ENCODE assay signal across 8 cellular contexts in the genomic region with DNA sequence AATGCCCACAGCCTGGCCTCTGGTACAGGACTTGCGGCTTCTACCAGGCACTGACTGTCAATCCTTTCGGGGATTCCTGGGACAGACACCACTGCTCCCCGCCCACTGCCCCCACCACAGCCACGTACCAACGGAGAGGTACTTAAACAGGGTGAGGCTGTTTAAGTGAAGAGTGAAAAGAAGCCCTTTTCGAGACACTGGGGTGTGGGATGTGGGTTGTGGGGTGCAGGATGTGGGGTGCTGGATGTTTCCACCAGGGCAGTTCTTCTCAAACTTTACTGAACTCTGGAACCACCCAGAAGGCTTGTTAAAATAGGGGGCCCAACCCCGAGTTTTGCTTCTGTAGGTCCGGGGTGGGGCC. TPM values are rescaled to one million over a fixed set of nuclear protein-coding genes. Genes with fewer than 3 reads are reported as not detected.
A peak's percentile ranks its signal among the peaks of the same experiment; 100 is the strongest.
DNase-seq lines count a peak whose midpoint lies in the region; ATAC-seq and TF ChIP-seq lines count a peak whose summit lies in the region.

No MANE protein-coding gene starts in this region.

- peaks cover 66% of the 10 kb centered on the region for H3K27me3 Mint-ChIP-seq in MCF 10A (ENCODE audit: insufficient read depth, unreplicated experiment)

- H3K27ac ChIP-seq in mammary epithelial cell (ENCODE audit: insufficient read depth, low read depth, low read length) (no peak overlapping the region), colonic mucosa (peak overlapping the region; percentile 40), neural cell (ENCODE audit: low read length) (no peak overlapping the region), uterus (peak overlapping the region; percentile 69 to 75), OCI-LY7 (ENCODE audit: low read depth, low read length, poor library complexity, severe bottlenecking) (no peak overlapping the region)

- peaks cover 13% of the 10 kb centered on the region for H3K27me3 ChIP-seq in mammary epithelial cell (ENCODE audit: insufficient read depth, low read length)
- H3K27me3 ChIP-seq in colonic mucosa, result peaks cover 26% of the 10 kb centered on the region
- H3K27me3 ChIP-seq in neural cell (ENCODE audit: insufficient read depth, low read depth, low read length), result no peaks in the 10 kb centered on the region
- H3K27me3 ChIP-seq in uterus, result no peaks in the 10 kb centered on the region

- no peak overlapping the region for H3K4me2 ChIP-seq in mammary epithelial cell (ENCODE audit: insufficient read depth, low read depth, low read length)
- H3K4me2 ChIP-seq in neural cell (ENCODE audit: low read length), result no peak overlapping the region
- H3K4me2 ChIP-seq in OCI-LY7 (ENCODE audit: low read length), result no peak overlapping the region

- H3K4me3 Mint-ChIP-seq in MCF 10A (ENCODE audit: unreplicated experiment), result peak overlapping the region; percentile 24

- 49% methylated on average over 6 of the region's 8 CpGs for WGBS in mammary epithelial cell (ENCODE audit: low coverage, missing lambda C conversion rate)

- H2AFZ ChIP-seq in mammary epithelial cell (ENCODE audit: low read depth, low read length), result no peak overlapping the region
- H2AFZ ChIP-seq in neural cell (ENCODE audit: low read depth, low read length), result peak overlapping the region; percentile 25
- no peak overlapping the region for H2AFZ ChIP-seq in OCI-LY7 (ENCODE audit: low read length)

- TF ChIP-seq CTCF in MCF 10A (IDR thresholded peaks at IDR 0.05; ENCODE audit: unreplicated experiment) (no peak), mammary epithelial cell (conservative IDR thresholded peaks at IDR 0.05 in 1 of 2, IDR thresholded peaks at IDR 0.05 in 1 of 2; ENCODE audit: extremely low read depth in 1 of 2, insufficient read depth in 1 of 2, low read depth in 1 of 2, low read length in 2 of 2) (no peak), colonic mucosa (IDR thresholded peaks at IDR 0.05) (no peak), neural cell (IDR thresholded peaks at IDR 0.05; ENCODE audit: poor library complexity, severe bottlenecking) (no peak), uterus (IDR thresholded peaks at IDR 0.05) (no peak), OCI-LY7 (conservative IDR thresholded peaks at IDR 0.05; ENCODE audit: low read length) (no peak)

- DNase-seq in MCF 10A (ENCODE audit: unreplicated experiment) (no peak), mammary epithelial cell (no peak), colonic mucosa (no peak), uterus (no peak), OCI-LY7 (ENCODE audit: low spot score) (no peak), globus pallidus (ENCODE audit: low spot score) (no peak)

- H3K79me2 ChIP-seq in mammary epithelial cell (ENCODE audit: insufficient read depth, low read length), result no peaks in the 10 kb centered on the region
- H3K79me2 ChIP-seq in neural cell (replicated peaks; ENCODE audit: insufficient read depth, low read length), result no peaks in the 10 kb centered on the region
- H3K79me2 ChIP-seq in OCI-LY7 (ENCODE audit: insufficient read depth, low read depth, low read length), result no peaks in the 10 kb centered on the region

- H3K9me2 ChIP-seq in neural cell (ENCODE audit: insufficient read depth, low read length) (no peaks in the 10 kb centered on the region), OCI-LY7 (ENCODE audit: insufficient read depth, low read length) (no peaks in the 10 kb centered on the region)

- TF ChIP-seq EP300 in neural cell (conservative IDR thresholded peaks at IDR 0.05; ENCODE audit: poor library complexity, severe bottlenecking), result no peak

- no peak for TF ChIP-seq POLR2A in uterus (IDR thresholded peaks at IDR 0.05)

- BruUV-seq in MCF 10A (replicated peaks; lab: Mats Ljungman, UMichigan), result no TSS peak
- no TSS peak for BruUV-seq in mammary epithelial cell (replicated peaks; lab: Mats Ljungman, UMichigan)
- no TSS peak for BruUV-seq in OCI-LY7 (replicated peaks; lab: Mats Ljungman, UMichigan)

- no peak for ATAC-seq in GM19035 (IDR thresholded peaks at IDR 0.05; ENCODE audit: unreplicated experiment)

- POLR2A ChIA-PET in MCF 10A (lab: Yijun Ruan, JAX), result no interaction called here
- POLR2A ChIA-PET in OCI-LY7 (lab: Charles Lee), result no interaction called here

- H3K4me1 ChIP-seq in mammary epithelial cell (ENCODE audit: insufficient read depth, low read length) (no peaks in the 10 kb centered on the region), colonic mucosa (no peaks in the 10 kb centered on the region), uterus (peaks cover 0 to 9% of the 10 kb centered on the region in 2 donors), OCI-LY7 (ENCODE audit: insufficient read depth, low read length, poor library complexity, severe bottlenecking) (no peaks in the 10 kb centered on the region)

- no peak for TF ChIP-seq RAD21 in neural cell (conservative IDR thresholded peaks at IDR 0.05)

- H4K20me1 ChIP-seq in mammary epithelial cell (ENCODE audit: insufficient read depth, low read length) (no peaks in the 10 kb centered on the region), neural cell (ENCODE audit: insufficient read depth) (no peaks in the 10 kb centered on the region), OCI-LY7 (ENCODE audit: insufficient read depth, low read length) (no peaks in the 10 kb centered on the region)

- H3K36me3 Mint-ChIP-seq in MCF 10A (ENCODE audit: insufficient read depth, unreplicated experiment), result peaks cover 5% of the 10 kb centered on the region

- in situ Hi-C loops in mammary epithelial cell (cut with MboI; ENCODE audit: low sequenced_read_pairs in 2 of 2), result no loop called here

- CTCF ChIA-PET in MCF 10A (lab: Yijun Ruan, JAX), result no interaction called here
- CTCF ChIA-PET in mammary epithelial cell (lab: Charles Lee; ENCODE audit: low non-redundant PET), result no interaction called here
- CTCF ChIA-PET in OCI-LY7 (lab: Charles Lee; ENCODE audit: unreplicated experiment), result no interaction called here

- H3K9me3 ChIP-seq in mammary epithelial cell (replicated peaks; ENCODE audit: insufficient read depth, low read length), result no peaks in the 10 kb centered on the region
- H3K9me3 ChIP-seq in colonic mucosa, result no peaks in the 10 kb centered on the region
- no peaks in the 10 kb centered on the region for H3K9me3 ChIP-seq in neural cell (ENCODE audit: low read length)
- no peaks in the 10 kb centered on the region for H3K9me3 ChIP-seq in uterus
- no peaks in the 10 kb centered on the region for H3K9me3 ChIP-seq in OCI-LY7 (ENCODE audit: low read length)

- H3F3A ChIP-seq in neural cell (ENCODE audit: insufficient read depth, low read length, poor library complexity, severe bottlenecking), result no peaks in the 10 kb centered on the region

- H3K9ac ChIP-seq in mammary epithelial cell (ENCODE audit: insufficient read depth, low read length) (no peak overlapping the region), colonic mucosa (ENCODE audit: low read depth in 2 of 2, low read length in 2 of 2) (peak overlapping the region; percentile 28 to 57), neural cell (ENCODE audit: low read length) (peak overlapping the region; percentile 71)

- intact Hi-C loops in MCF 10A (cut with micrococcal nuclease), result no loop called here
- intact Hi-C loops in mammary epithelial cell (cut with micrococcal nuclease), result no loop called here
- intact Hi-C loops in colonic mucosa (cut with DNase I), result no loop called here
- intact Hi-C loops in uterus (cut with DNase I; ENCODE audit: low total_unique reads), result no loop called here
- intact Hi-C loops in OCI-LY7 (cut with micrococcal nuclease; ENCODE audit: unreplicated experiment), result no loop called here

- no peak overlapping the region for H3K27ac Mint-ChIP-seq in MCF 10A (ENCODE audit: low read depth, unreplicated experiment)

- dilution Hi-C loops in mammary epithelial cell (cut with HindIII; ENCODE audit: low sequenced_read_pairs), result no loop called here

- H3K36me3 ChIP-seq in mammary epithelial cell (ENCODE audit: insufficient read depth, low read length) (no peaks in the 10 kb centered on the region), colonic mucosa (no peaks in the 10 kb centered on the region), neural cell (ENCODE audit: insufficient read depth, low read length) (no peaks in the 10 kb centered on the region), uterus (no peaks in the 10 kb centered on the region), OCI-LY7 (ENCODE audit: insufficient read depth, low read length) (no peaks in the 10 kb centered on the region)

- no peak overlapping the region for H3K4me3 ChIP-seq in mammary epithelial cell (replicated peaks in 1 of 3; ENCODE audit: insufficient read depth in 1 of 3, low read depth in 2 of 3, low read length in 3 of 3)
- peak overlapping the region; percentile 22 for H3K4me3 ChIP-seq in colonic mucosa
- H3K4me3 ChIP-seq in neural cell (ENCODE audit: low read length), result peak overlapping the region; percentile 64
- peak overlapping the region; percentile 27 to 58 for H3K4me3 ChIP-seq in uterus
- no peak overlapping the region for H3K4me3 ChIP-seq in OCI-LY7 (ENCODE audit: low read depth, low read length, poor library complexity, severe bottlenecking)

- no peaks in the 10 kb centered on the region for H3K9me3 Mint-ChIP-seq in MCF 10A (ENCODE audit: unreplicated experiment)

- no peaks in the 10 kb centered on the region for H3K4me1 Mint-ChIP-seq in MCF 10A (ENCODE audit: insufficient read depth, unreplicated experiment)

TF ChIP-seq in neural cell, 6 proteins besides CTCF, POLR2A, EP300 and RAD21:
- no peak for TF ChIP-seq TAF1 (IDR thresholded peaks at IDR 0.05; ENCODE audit: low read depth)
- TF ChIP-seq POLR2AphosphoS5 (IDR thresholded peaks at IDR 0.05), result no peak
- no peak for TF ChIP-seq MXI1 (conservative IDR thresholded peaks at IDR 0.05; ENCODE audit: poor library complexity, severe bottlenecking)

RNA-seq across cellular contexts. Expression of a gene that starts 34.2 kb away (rescaled TPM):
- total RNA-seq in MCF 10A (2022) (7.9 and 11.0 TPM in 2 replicates), mammary epithelial cell (10 to 100 TPM; 13.0 to 19.9 TPM), colonic mucosa (10 to 100 TPM; 21.2 to 45.8 TPM), uterus (10 to 100 TPM in 2 of 4 donors, 1 to 10 TPM in 1, under 1 TPM in 1; 0.29 to 20.0 (median 10.8) TPM), OCI-LY7 (2022) (1.5 and 1.8 TPM in 2 replicates)
- polyA plus RNA-seq in mammary epithelial cell (12.9 TPM), neural cell (16.2 and 21.0 TPM in 2 replicates)
- polyA minus RNA-seq in mammary epithelial cell (9.1 TPM), neural cell (25.6 and 27.0 TPM in 2 replicates)
- total RNA-seq in OCI-LY7 (2014; rRNA removed; shearing (Covaris generic)), result 0.19 and 0.44 TPM in 2 replicates

Comparison
In these comparisons a context has a peak if more than half of its experiments do, and no peak if none do; other contexts are left out.
1. H3K27ac ChIP-seq: peak in colonic mucosa (single experiment) and uterus (2 of 2); none in mammary epithelial cell (single experiment), neural cell (single experiment) and OCI-LY7 (single experiment).
2. H3K4me3 ChIP-seq: peak in colonic mucosa (single experiment), neural cell (single experiment) and uterus (2 of 2); none in mammary epithelial cell (0 of 3) and OCI-LY7 (single experiment).